Comparison of ENCODE assay signal across 15 cellular contexts in the genomic region with DNA sequence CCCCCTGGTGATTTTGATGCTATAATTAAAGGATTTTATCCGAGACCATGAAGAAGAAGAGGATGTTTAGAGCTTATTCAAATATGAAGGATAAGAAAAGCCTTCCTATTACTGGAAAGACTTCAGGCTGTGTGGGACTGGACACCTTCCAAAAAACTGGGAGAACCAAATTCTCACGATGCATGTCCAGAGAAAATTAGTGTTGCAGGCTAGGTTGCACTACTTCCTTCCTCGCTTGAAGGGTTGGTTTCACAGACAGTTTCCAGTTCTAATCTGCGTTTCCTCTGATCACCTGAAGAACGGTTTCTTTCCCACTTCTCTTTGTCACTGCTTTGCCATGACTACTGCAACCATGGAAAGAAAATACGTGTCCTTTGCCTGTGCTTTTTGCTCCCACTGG. TPM values are rescaled to one million over a fixed set of nuclear protein-coding genes. Genes with fewer than 3 reads are reported as not detected.
DNase-seq lines count a peak whose midpoint lies in the region; ATAC-seq and TF ChIP-seq lines count a peak whose summit lies in the region.
"Had no signal": no experiment of that assay in that cellular context is flagged by ENCODE, and none has a peak within 500 bp of the region (broad histone marks: within the 10 kb centered on the region; RNA-seq: fewer than 3 reads in every experiment).

No MANE protein-coding gene starts in this region.

- H3K9me3 ChIP-seq in right cardiac atrium (ENCODE audit: control insufficient read depth, low read length) (no peaks in the 10 kb centered on the region), fibroblast of lung (ENCODE audit: control insufficient read depth, insufficient read depth, low read depth, low read length) (no peaks in the 10 kb centered on the region)

- H3K4me2 ChIP-seq in fibroblast of lung (ENCODE audit: extremely low read depth, insufficient read depth, low read length), result peak overlapping the region; percentile 56
- H3K4me2 ChIP-seq: KMS-11 had no signal

- H3K4me1 Mint-ChIP-seq in osteocyte (ENCODE audit: unreplicated experiment), result peaks cover 39% of the 10 kb centered on the region

- H2AFZ ChIP-seq in fibroblast of lung (ENCODE audit: low read length), result peak overlapping the region; percentile 6

- no peaks in the 10 kb centered on the region for H3K79me2 ChIP-seq in fibroblast of lung (ENCODE audit: control insufficient read depth, insufficient read depth, low read length)

- no peak for ATAC-seq in right cardiac atrium
- ATAC-seq in Right ventricle myocardium superior (ENCODE audit: poor library complexity), result no peak
- ATAC-seq: naive thymus-derived CD8-positive, alpha-beta T cell had no signal

- DNase-seq in right cardiac atrium (no peak), Right ventricle myocardium superior (no peak), fibroblast of lung (ENCODE audit: low read depth in 2 of 2) (peak in 1 of 2 donors; percentile 48), osteocyte (ENCODE audit: extremely low spot score, unreplicated experiment) (no peak), ureter (ENCODE audit: low spot score) (peak; percentile 40), ecto neural progenitor cell (ENCODE audit: low spot score) (no peak), NCI-H524 treated with DMSO at 0.1 percent for 48 hours (lab: John Stamatoyannopoulos, UW) (no peak), DMS153 treated with DMSO at 0.1 percent for 48 hours (lab: John Stamatoyannopoulos, UW; ENCODE audit: unreplicated experiment) (no peak)
- DNase-seq: activated CD4-positive, alpha-beta T cell treated with anti-CD3 and anti-CD28 coated beads, Interleukin-2, amount 10 ng/mL, durations not matched to agents 24 days and 14 days; naive thymus-derived CD8-positive, alpha-beta T cell; NCI-H2081 treated with DMSO at 0.1 percent for 48 hours; T-helper 1 cell had no signal

- H4K20me1 ChIP-seq in fibroblast of lung (ENCODE audit: control insufficient read depth, extremely low read depth, insufficient read depth, low read length), result no peaks in the 10 kb centered on the region

- H3K27ac ChIP-seq in right cardiac atrium (ENCODE audit: low read length) (peak overlapping the region; percentile 1), fibroblast of lung (ENCODE audit: insufficient read depth, low read length) (no peak overlapping the region)
- H3K27ac ChIP-seq: epithelial cell of prostate, KMS-11 had no signal

- no peaks in the 10 kb centered on the region for H3K27me3 Mint-ChIP-seq in osteocyte (ENCODE audit: unreplicated experiment)

- intact Hi-C loops in right cardiac atrium (cut with DNase I) (no loop called here), Right ventricle myocardium superior (cut with DNase I) (no loop called here)

- H3K27ac Mint-ChIP-seq in osteocyte (ENCODE audit: unreplicated experiment), result peak overlapping the region; percentile 81
- H3K27ac Mint-ChIP-seq: activated CD4-positive, alpha-beta T cell treated with anti-CD3 and anti-CD28 coated beads, Interleukin-2, amount 10 ng/mL, durations not matched to agents 24 days and 14 days; naive thymus-derived CD8-positive, alpha-beta T cell had no signal

- no peaks in the 10 kb centered on the region for H3K36me3 ChIP-seq in fibroblast of lung (ENCODE audit: control insufficient read depth, insufficient read depth, low read length)

- H3K9me3 Mint-ChIP-seq in osteocyte (ENCODE audit: unreplicated experiment), result no peaks in the 10 kb centered on the region
- H3K9me3 Mint-ChIP-seq: naive thymus-derived CD8-positive, alpha-beta T cell had no signal

- H3K4me1 ChIP-seq in right cardiac atrium (ENCODE audit: control insufficient read depth, insufficient read depth, low read length) (peaks cover 22% of the 10 kb centered on the region), fibroblast of lung (ENCODE audit: control insufficient read depth, extremely low read depth, insufficient read depth, low read length) (peaks cover 2% of the 10 kb centered on the region)

- no peak overlapping the region for H3K9ac ChIP-seq in fibroblast of lung (ENCODE audit: insufficient read depth, low read length)
- H3K9ac ChIP-seq: KMS-11 had no signal

- peaks cover 5% of the 10 kb centered on the region for H3K36me3 Mint-ChIP-seq in osteocyte (ENCODE audit: unreplicated experiment)

- peak overlapping the region; percentile 31 for H3K4me3 ChIP-seq in right cardiac atrium (ENCODE audit: low read length)
- H3K4me3 ChIP-seq in fibroblast of lung (replicated peaks in 1 of 4; ENCODE audit: control extremely low read depth in 1 of 4, insufficient read depth in 1 of 4, low read depth in 3 of 4, low read length in 4 of 4), result peak overlapping the region in 3 of 4 experiments; percentile 19 to 80 (median 19)

- peak overlapping the region; percentile 90 for H3K4me3 Mint-ChIP-seq in osteocyte (ENCODE audit: unreplicated experiment)
- H3K4me3 Mint-ChIP-seq: activated CD4-positive, alpha-beta T cell treated with anti-CD3 and anti-CD28 coated beads, Interleukin-2, amount 10 ng/mL, durations not matched to agents 24 days and 14 days had no signal

- no peak for TF ChIP-seq CTCF in fibroblast of lung (conservative IDR thresholded peaks at IDR 0.05 in 1 of 2, IDR thresholded peaks at IDR 0.05 in 1 of 2; ENCODE audit: low read depth in 1 of 2, low read length in 2 of 2)
- TF ChIP-seq CTCF in osteocyte (IDR thresholded peaks at IDR 0.05), result no peak

- H3K27me3 ChIP-seq in right cardiac atrium (ENCODE audit: control insufficient read depth, insufficient read depth) (no peaks in the 10 kb centered on the region), fibroblast of lung (ENCODE audit: control insufficient read depth, insufficient read depth, low read length) (no peaks in the 10 kb centered on the region)

- WGBS in right cardiac atrium, result 16% methylated on average over 6 of the region's 6 CpGs

RNA-seq across cellular contexts. Expression of a gene that starts 2.0 kb away (rescaled TPM):
- total RNA-seq in right cardiac atrium, result 10 to 100 TPM; 25.9 to 33.0 (median 31.5) TPM
- 26.3 TPM for polyA plus RNA-seq in right cardiac atrium
- 23.2 TPM for total RNA-seq in Right ventricle myocardium superior
- total RNA-seq in fibroblast of lung, result 9.0 and 12.6 TPM in 2 replicates
- 7.3 and 14.5 TPM in 2 replicates for polyA plus RNA-seq in fibroblast of lung
- 5.3 and 10.2 TPM in 2 replicates for polyA plus RNA-seq in fibroblast of lung (2012)
- polyA minus RNA-seq in fibroblast of lung (ENCODE audit: low replicate concordance), result 1.1 and 9.6 TPM in 2 replicates
- 25.6 and 27.9 TPM in 2 replicates for total RNA-seq in osteocyte
- total RNA-seq in ureter, result 18.8 TPM
- total RNA-seq: activated CD4-positive, alpha-beta T cell treated with anti-CD3 and anti-CD28 coated beads, Interleukin-2, amount 10 ng/mL, durations not matched to agents 24 days and 14 days; naive thymus-derived CD8-positive, alpha-beta T cell; OCI-LY7 had no signal
- polyA plus RNA-seq: naive thymus-derived CD8-positive, alpha-beta T cell had no signal

RNA-seq across cellular contexts. Expression of a gene that starts 36.6 kb away (rescaled TPM):
- total RNA-seq in right cardiac atrium (10 to 100 TPM in 1 of 4 donors, 1 to 10 TPM in 3; 3.2 to 10.9 (median 3.5) TPM), Right ventricle myocardium superior (6.9 TPM), fibroblast of lung (9.6 and 9.8 TPM in 2 replicates), osteocyte (1.8 and 2.1 TPM in 2 replicates), ureter (29.0 TPM)
- polyA plus RNA-seq in right cardiac atrium (13.4 TPM), fibroblast of lung (1.8 and 2.8 TPM in 2 replicates)
- polyA plus RNA-seq in fibroblast of lung (2012), result 1.4 and 2.7 TPM in 2 replicates
- 1.1 TPM in 1 of 2 replicates, not detected in the other for polyA minus RNA-seq in fibroblast of lung (ENCODE audit: low replicate concordance)
- total RNA-seq: activated CD4-positive, alpha-beta T cell treated with anti-CD3 and anti-CD28 coated beads, Interleukin-2, amount 10 ng/mL, durations not matched to agents 24 days and 14 days; naive thymus-derived CD8-positive, alpha-beta T cell; OCI-LY7 had no signal

RNA-seq across cellular contexts. Expression of a gene that starts 60.0 kb away (rescaled TPM):
- total RNA-seq in right cardiac atrium, result 10 to 100 TPM; 10.3 to 16.1 (median 12.7) TPM
- 15.1 TPM for polyA plus RNA-seq in right cardiac atrium
- total RNA-seq in Right ventricle myocardium superior, result 21.0 TPM
- total RNA-seq in fibroblast of lung, result 2.1 and 3.3 TPM in 2 replicates
- polyA plus RNA-seq in fibroblast of lung, result 0.63 and 2.2 TPM in 2 replicates
- polyA plus RNA-seq in fibroblast of lung (2012), result 0.86 and 1.8 TPM in 2 replicates
- 0.44 and 1.8 TPM in 2 replicates for polyA minus RNA-seq in fibroblast of lung (ENCODE audit: low replicate concordance)
- 5.6 and 5.9 TPM in 2 replicates for total RNA-seq in osteocyte
- 13.1 TPM for total RNA-seq in ureter
- total RNA-seq: OCI-LY7 had no signal
